Comparison of ENCODE assay signal across 14 cellular contexts in the genomic region with DNA sequence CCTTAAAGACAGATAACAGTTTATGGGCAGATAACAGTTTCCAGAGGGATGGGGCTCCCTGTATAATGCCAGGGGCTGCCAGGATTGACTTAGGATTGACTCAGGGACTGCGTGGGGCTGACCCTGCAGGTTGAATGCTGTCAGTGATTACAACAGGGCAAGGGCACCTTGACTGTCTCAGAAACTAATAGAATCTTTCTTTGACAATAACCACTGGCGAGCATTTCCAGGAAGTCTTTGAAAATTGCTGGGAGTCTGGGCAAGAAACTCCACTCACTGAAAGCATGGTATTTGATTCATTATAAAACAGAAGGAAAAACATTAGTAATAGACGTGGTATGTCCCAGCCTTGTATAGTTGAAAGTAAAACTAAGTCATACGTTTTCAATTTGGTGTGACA.
DNase-seq lines count a peak whose midpoint lies in the region; TF ChIP-seq lines count a peak whose summit lies in the region.
"Had no signal": no experiment of that assay in that cellular context is flagged by ENCODE, and none has a peak within 500 bp of the region (broad histone marks: within the 10 kb centered on the region; RNA-seq: fewer than 3 reads in every experiment).

No MANE protein-coding gene starts in this region.

- peak overlapping the region; percentile 22; the same call in 1 of the 2 replicates for H3K9ac ChIP-seq in OCI-LY3 (ENCODE audit: low read length)
- H3K9ac ChIP-seq in endodermal cell (ENCODE audit: extremely low read depth, low read length, poor library complexity, severe bottlenecking): no peak overlapping the region
- H3K9ac ChIP-seq in mesendoderm (ENCODE audit: low read length): no peak overlapping the region
- H3K9ac ChIP-seq: KMS-11 had no signal

- intact Hi-C loops in esophagus muscularis mucosa (cut with DNase I): no loop called here
- intact Hi-C loops in testis (cut with DNase I; ENCODE audit: low total_unique reads): no loop called here

- H2BK5ac ChIP-seq in mesendoderm (ENCODE audit: low read length): no peak overlapping the region

- peaks cover 15% of the 10 kb centered on the region for H3K9me3 Mint-ChIP-seq in endodermal cell
- H3K9me3 Mint-ChIP-seq: CD4-positive, alpha-beta T cell; T-helper 1 cell treated with Interleukin-12 subunit alpha and Interleukin-12 subunit beta and Interleukin-4 antibody, amounts not matched to agents 30 μg/mL and 1 μg/mL, for 36 hours had no signal

- H3K27me3 ChIP-seq in OCI-LY3 (ENCODE audit: low read depth, low read length): no peaks in the 10 kb centered on the region
- no peaks in the 10 kb centered on the region for H3K27me3 ChIP-seq in endodermal cell (ENCODE audit: control insufficient read depth, insufficient read depth, low read length, poor library complexity, severe bottlenecking)
- H3K27me3 ChIP-seq in mesendoderm (ENCODE audit: insufficient read depth, low read length, poor library complexity): no peaks in the 10 kb centered on the region
- no peaks in the 10 kb centered on the region for H3K27me3 ChIP-seq in esophagus muscularis mucosa
- no peaks in the 10 kb centered on the region for H3K27me3 ChIP-seq in testis
- H3K27me3 ChIP-seq: dorsolateral prefrontal cortex, pancreas had no signal

- H3K27ac ChIP-seq in OCI-LY3 (ENCODE audit: low read length) (no peak overlapping the region; the same call in 1 of the 2 replicates), endodermal cell (ENCODE audit: low read depth, low read length) (no peak overlapping the region), mesendoderm (ENCODE audit: low read depth, low read length) (no peak overlapping the region), esophagus muscularis mucosa (replicated peaks in 1 of 4) (no peak overlapping the region), testis (no peak overlapping the region)
- H3K27ac ChIP-seq: KMS-11, pancreas had no signal

- peak overlapping the region; percentile 67 for H2BK15ac ChIP-seq in mesendoderm (replicated peaks; ENCODE audit: low read depth)

- TF ChIP-seq POLR2A in esophagus muscularis mucosa (IDR thresholded peaks at IDR 0.05; ENCODE audit: low read depth) (no peak), testis (IDR thresholded peaks at IDR 0.05) (no peak)

- TF ChIP-seq EP300 in esophagus muscularis mucosa (IDR thresholded peaks at IDR 0.05): no peak

- no peak overlapping the region for H3K56ac ChIP-seq in mesendoderm (ENCODE audit: low read length)

- H3K4ac ChIP-seq in mesendoderm (ENCODE audit: low read depth, low read length): no peak overlapping the region

- peak overlapping the region; percentile 60 for H3K4me3 ChIP-seq in OCI-LY3 (ENCODE audit: low read length)
- H3K4me3 ChIP-seq in endodermal cell (ENCODE audit: low read length): no peak overlapping the region
- H3K4me3 ChIP-seq in mesendoderm (ENCODE audit: low read length): no peak overlapping the region
- no peak overlapping the region for H3K4me3 ChIP-seq in esophagus muscularis mucosa
- no peak overlapping the region for H3K4me3 ChIP-seq in testis
- H3K4me3 ChIP-seq: pancreas had no signal

- no peak overlapping the region for H2AK5ac ChIP-seq in mesendoderm (ENCODE audit: low read length)

- H2AFZ ChIP-seq in OCI-LY3 (ENCODE audit: low read depth, low read length): no peak overlapping the region

- no peak overlapping the region for H2BK120ac ChIP-seq in mesendoderm (ENCODE audit: low read depth, low read length)

- peaks cover 8% of the 10 kb centered on the region; the same call in 1 of the 2 replicates for H3K9me3 ChIP-seq in OCI-LY3 (ENCODE audit: insufficient read depth, low read length)
- peaks cover 18% of the 10 kb centered on the region for H3K9me3 ChIP-seq in endodermal cell (ENCODE audit: control insufficient read depth, low read length)
- H3K9me3 ChIP-seq in esophagus muscularis mucosa: no peaks in the 10 kb centered on the region
- H3K9me3 ChIP-seq in testis: no peaks in the 10 kb centered on the region
- H3K9me3 ChIP-seq: pancreas had no signal

- H3K27ac Mint-ChIP-seq in endodermal cell: no peak overlapping the region
- H3K27ac Mint-ChIP-seq: CD4-positive, alpha-beta T cell; T-helper 1 cell treated with Interleukin-12 subunit alpha and Interleukin-12 subunit beta and Interleukin-4 antibody, amounts not matched to agents 30 μg/mL and 1 μg/mL, for 36 hours had no signal

- H3K36me3 Mint-ChIP-seq in endodermal cell (ENCODE audit: low read depth): peaks cover 19% of the 10 kb centered on the region

- H4K5ac ChIP-seq in mesendoderm (ENCODE audit: low read length): no peak overlapping the region

- WGBS in endodermal cell (ENCODE audit: insufficient coverage in 1 of 2, insufficient read length in 1 of 2), 2 experiments: 83 to 94% methylated on average over 1 to 4 of the region's 4 CpGs
- 100% methylated on average over 1 of the region's 4 CpGs for WGBS in mesendoderm (ENCODE audit: extremely low coverage, insufficient coverage, low lambda C conversion rate)
- WGBS in esophagus muscularis mucosa: 72% methylated on average over 4 of the region's 4 CpGs
- WGBS in testis, 2 donors: 77 to 82% methylated on average over 4 of the region's 4 CpGs

- peaks cover 51% of the 10 kb centered on the region for H3K4me1 ChIP-seq in OCI-LY3 (ENCODE audit: low read length)
- H3K4me1 ChIP-seq in endodermal cell (ENCODE audit: control insufficient read depth, insufficient read depth, low read length): peaks cover 5% of the 10 kb centered on the region
- no peaks in the 10 kb centered on the region for H3K4me1 ChIP-seq in mesendoderm (ENCODE audit: control insufficient read depth, low read depth, low read length)
- H3K4me1 ChIP-seq in esophagus muscularis mucosa: peaks cover 0 to 47% (median 36%) of the 10 kb centered on the region in 4 donors
- no peaks in the 10 kb centered on the region for H3K4me1 ChIP-seq in testis
- H3K4me1 ChIP-seq: pancreas had no signal

- H3K4me2 ChIP-seq in OCI-LY3 (ENCODE audit: low read length) (peak overlapping the region; percentile 68), mesendoderm (ENCODE audit: low read length) (no peak overlapping the region)
- H3K4me2 ChIP-seq: KMS-11 had no signal

- H3K79me2 ChIP-seq in OCI-LY3 (ENCODE audit: low read length) (no peaks in the 10 kb centered on the region), mesendoderm (ENCODE audit: control insufficient read depth, insufficient read depth, low read length) (no peaks in the 10 kb centered on the region)

- H4K8ac ChIP-seq in mesendoderm (ENCODE audit: low read depth, low read length): no peak overlapping the region

- no peak overlapping the region for H3K23ac ChIP-seq in mesendoderm (ENCODE audit: low read length)

- H3K4me1 Mint-ChIP-seq in endodermal cell: peaks cover 11% of the 10 kb centered on the region

- H4K20me1 ChIP-seq in OCI-LY3 (ENCODE audit: insufficient read depth, low read length): no peaks in the 10 kb centered on the region

- H3K4me3 Mint-ChIP-seq in endodermal cell: no peak overlapping the region
- H3K4me3 Mint-ChIP-seq: CD4-positive, alpha-beta T cell; T-helper 1 cell treated with Interleukin-12 subunit alpha and Interleukin-12 subunit beta and Interleukin-4 antibody, amounts not matched to agents 30 μg/mL and 1 μg/mL, for 36 hours had no signal

- peak overlapping the region; percentile 64 for H3K18ac ChIP-seq in mesendoderm (ENCODE audit: low read length)

- H3K36me3 ChIP-seq in OCI-LY3 (replicated peaks; ENCODE audit: low read depth, low read length) (peaks cover 18% of the 10 kb centered on the region), endodermal cell (ENCODE audit: control insufficient read depth, insufficient read depth, low read length) (no peaks in the 10 kb centered on the region), mesendoderm (ENCODE audit: control insufficient read depth, insufficient read depth, low read length) (no peaks in the 10 kb centered on the region), esophagus muscularis mucosa (no peaks in the 10 kb centered on the region), testis (ENCODE audit: low read depth, missing control alignments) (no peaks in the 10 kb centered on the region)
- H3K36me3 ChIP-seq: pancreas had no signal

- TF ChIP-seq CTCF in OCI-LY3 (IDR thresholded peaks at IDR 0.05; ENCODE audit: low read depth, low read length) (no peak), endodermal cell (conservative IDR thresholded peaks at IDR 0.05) (peak; percentile 23), esophagus muscularis mucosa (IDR thresholded peaks at IDR 0.05) (no peak), testis (IDR thresholded peaks at IDR 0.05) (no peak)

- DNase-seq in Daoy (ENCODE audit: low read depth) (peak; percentile 2), endodermal cell (no peak), mesendoderm (peak; percentile 22), putamen (ENCODE audit: low spot score) (no peak), ureter (ENCODE audit: low spot score) (no peak), esophagus muscularis mucosa (ENCODE audit: extremely low spot score) (no peak), testis (no peak)
- DNase-seq: CD4-positive, alpha-beta T cell; dorsolateral prefrontal cortex; NCI-H2107; pancreas had no signal

- H3K27me3 Mint-ChIP-seq in endodermal cell (ENCODE audit: insufficient read depth): no peaks in the 10 kb centered on the region
- H3K27me3 Mint-ChIP-seq: CD4-positive, alpha-beta T cell had no signal

- no peaks in the 10 kb centered on the region for H3K79me1 ChIP-seq in mesendoderm (ENCODE audit: low read length)

Comparison
In these comparisons a context has a peak if more than half of its experiments do, and no peak if none do; other contexts are left out.
1. DNase-seq: peak in Daoy (single experiment) and mesendoderm (single experiment); none in endodermal cell (single experiment), putamen (single experiment), ureter (single experiment), esophagus muscularis mucosa (single experiment) and testis (single experiment).